19 cellular contexts compared by ENCODE assay signal in genomic region chr13:25248071-25248470, GRCh38. TPM values are rescaled to one million over a fixed set of nuclear protein-coding genes. Genes with fewer than 3 reads are reported as not detected.
A peak's percentile ranks its signal among the peaks of the same experiment; 100 is the strongest.
DNase-seq lines count a peak whose midpoint lies in the region; ATAC-seq and TF ChIP-seq lines count a peak whose summit lies in the region.
"Had no signal": no experiment of that assay in that cellular context is flagged by ENCODE, and none has a peak within 500 bp of the region (broad histone marks: within the 10 kb centered on the region; RNA-seq: fewer than 3 reads in every experiment).

No MANE protein-coding gene starts in this region.

- no peaks in the 10 kb centered on the region for H3K27me3 Mint-ChIP-seq in activated B cell treated with CpG ODN at 0.5 μM for 24 hours
- H3K27me3 Mint-ChIP-seq: activated CD4-positive, alpha-beta memory T cell treated with anti-CD3 and anti-CD28 coated beads for 36 hours; brain; stimulated activated naive CD8-positive, alpha-beta T cell treated with anti-CD3 and anti-CD28 coated beads, Interleukin-15, Interleukin-2, amounts not matched to agents 100 ng/mL and 50 ng/mL, for 24 hours had no signal

- CTCF ChIA-PET in activated B cell treated with CpG ODN at 0.5 μM for 24 hours (lab: Charles Lee): no interaction called here

- POLR2A ChIA-PET in activated B cell treated with CpG ODN at 0.5 μM for 24 hours (lab: Charles Lee): no interaction called here

- intact Hi-C loops in activated B cell treated with CpG ODN at 0.5 μM for 24 hours (cut with micrococcal nuclease) (loop anchor here (2.0 to 5.0 kb wide), 3 partner anchors 39 to 241 kb away; partner anchors contain the start of gene MTMR6), posterior vena cava (cut with DNase I) (no loop called here)

- H3K4me1 Mint-ChIP-seq in activated B cell treated with CpG ODN at 0.5 μM for 24 hours: peaks cover 25% of the 10 kb centered on the region

- no peak for TF ChIP-seq POLR2A in NB4 (IDR thresholded peaks at IDR 0.05; ENCODE audit: extremely low read depth, insufficient read length)

- peak overlapping the region; percentile 41 for H3K4me3 Mint-ChIP-seq in activated B cell treated with CpG ODN at 0.5 μM for 24 hours
- H3K4me3 Mint-ChIP-seq: activated CD4-positive, alpha-beta memory T cell treated with anti-CD3 and anti-CD28 coated beads for 36 hours; brain; stimulated activated naive CD8-positive, alpha-beta T cell treated with anti-CD3 and anti-CD28 coated beads, Interleukin-15, Interleukin-2, amounts not matched to agents 100 ng/mL and 50 ng/mL, for 24 hours; WTC11 had no signal

- peak; percentile 24 for DNase-seq in SKM-1 treated with dmso at 0.1 percent for 144 hours (lab: John Stamatoyannopoulos, UW; ENCODE audit: unreplicated experiment)
- no peak for DNase-seq in SKM-1 (lab: John Stamatoyannopoulos, UW; ENCODE audit: unreplicated experiment)
- DNase-seq in NB4 (ENCODE audit: low read depth): peak; percentile 57
- DNase-seq in activated B cell treated with CpG ODN at 0.5 μM for 24 hours: no peak
- no peak for DNase-seq in putamen (ENCODE audit: low spot score)
- no peak for DNase-seq in posterior vena cava (ENCODE audit: low spot score)
- DNase-seq in inferior parietal cortex (ENCODE audit: extremely low spot score): no peak
- DNase-seq: activated CD4-positive, alpha-beta memory T cell treated with anti-CD3 and anti-CD28 coated beads for 36 hours; activated effector memory CD4-positive, alpha-beta T cell treated with Interleukin-2 at 50 U/mL for 16 hours; Calu3; NCI-H2081 treated with DMSO at 0.1 percent for 48 hours; NCI-H446; nucleus accumbens; stimulated activated CD4-positive, alpha-beta T cell treated with anti-CD3 and anti-CD28 coated beads, Interleukin-4, amount 100 ng/mL, for 4 hours had no signal

- no peak overlapping the region for H3K4me3 ChIP-seq in NB4 (ENCODE audit: low read depth, low read length)
- H3K4me3 ChIP-seq: tibial nerve had no signal

- no peak overlapping the region for H3K27ac Mint-ChIP-seq in activated B cell treated with CpG ODN at 0.5 μM for 24 hours
- H3K27ac Mint-ChIP-seq: activated CD4-positive, alpha-beta memory T cell treated with anti-CD3 and anti-CD28 coated beads for 36 hours; brain; stimulated activated naive CD8-positive, alpha-beta T cell treated with anti-CD3 and anti-CD28 coated beads, Interleukin-15, Interleukin-2, amounts not matched to agents 100 ng/mL and 50 ng/mL, for 24 hours; WTC11 had no signal

- H3K36me3 Mint-ChIP-seq in activated B cell treated with CpG ODN at 0.5 μM for 24 hours (ENCODE audit: low read depth): peaks cover 50% of the 10 kb centered on the region

- no peaks in the 10 kb centered on the region for H3K9me3 Mint-ChIP-seq in activated B cell treated with CpG ODN at 0.5 μM for 24 hours
- H3K9me3 Mint-ChIP-seq: activated CD4-positive, alpha-beta memory T cell treated with anti-CD3 and anti-CD28 coated beads for 36 hours; brain; stimulated activated naive CD8-positive, alpha-beta T cell treated with anti-CD3 and anti-CD28 coated beads, Interleukin-15, Interleukin-2, amounts not matched to agents 100 ng/mL and 50 ng/mL, for 24 hours had no signal

- no peak for ATAC-seq in activated B cell treated with CpG ODN at 0.5 μM for 24 hours (ENCODE audit: low read depth)
- no peak for ATAC-seq in GM19397 (IDR thresholded peaks at IDR 0.05; ENCODE audit: unreplicated experiment)
- ATAC-seq: WTC11 had no signal

- TF ChIP-seq CTCF in NB4 (IDR thresholded peaks at IDR 0.05; ENCODE audit: low read depth, low read length) (no peak), activated B cell treated with CpG ODN at 0.5 μM for 24 hours (IDR thresholded peaks at IDR 0.05) (no peak)

RNA-seq across cellular contexts. Expression of gene MTMR6, which starts 39.2 kb away (rescaled TPM):
- total RNA-seq in activated B cell treated with CpG ODN at 0.5 μM for 24 hours: 18.3 and 19.8 TPM in 2 replicates
- 10 to 100 TPM; 23.5 to 24.5 TPM for total RNA-seq in posterior vena cava

RNA-seq across cellular contexts. Expression of gene NUP58, which starts 53.4 kb away (rescaled TPM):
- total RNA-seq in activated B cell treated with CpG ODN at 0.5 μM for 24 hours (44.8 and 48.4 TPM in 2 replicates), posterior vena cava (10 to 100 TPM; 35.1 to 35.9 TPM)

Comparison
In these comparisons a context has a peak if more than half of its experiments do, and no peak if none do; other contexts are left out.
1. DNase-seq: peak in SKM-1 treated with dmso at 0.1 percent for 144 hours (single experiment) and NB4 (single experiment); none in SKM-1 (single experiment), activated B cell treated with CpG ODN at 0.5 μM for 24 hours (single experiment), putamen (single experiment), posterior vena cava (single experiment) and inferior parietal cortex (single experiment).